Comparison of ENCODE assay signal across 13 cellular contexts in genomic region chr22:24550028-24550901, GRCh38. TPM values are rescaled to one million over a fixed set of nuclear protein-coding genes. Genes with fewer than 3 reads are reported as not detected.
DNase-seq lines count a peak whose midpoint lies in the region; ATAC-seq, FAIRE-seq and TF ChIP-seq lines count a peak whose summit lies in the region.
"Had no signal": no experiment of that assay in that cellular context is flagged by ENCODE, and none has a peak within 500 bp of the region (broad histone marks: within the 10 kb centered on the region; RNA-seq: fewer than 3 reads in every experiment).

No MANE protein-coding gene starts in this region.

- FAIRE-seq in A549 (lab: Jason Lieb, UNC): no peak
- FAIRE-seq: bronchial epithelial cell, GM12892 had no signal

- CTCF ChIA-PET in A549 (lab: Yijun Ruan, JAX): interaction anchor here (0.9 to 1.4 kb wide), 2 partner anchors 8 to 25 kb away, joined by 3 to 4 read pairs; no protein-coding TSS in a partner anchor

- no peak for TF ChIP-seq POLR2A in A549 (IDR thresholded peaks at IDR 0.05; ENCODE audit: low read length)
- TF ChIP-seq POLR2A in lower leg skin (IDR thresholded peaks at IDR 0.05): no peak

- POLR2A ChIA-PET in A549 (lab: Yijun Ruan, JAX): no interaction called here

- intact Hi-C loops in activated T-helper 1 cell treated with anti-CD3 and anti-CD28 coated beads, Interleukin-12 subunit alpha, Interleukin-12 subunit beta, Interleukin-2, Interleukin-4 antibody, amounts not matched to agents 30 ng/mL and 10 ng/mL and 1 ng/mL, durations not matched to agents 14 hours and 24 hours and 36 hours (cut with micrococcal nuclease): loop anchor here (10.0 kb wide), 1 partner anchor 205 kb away; no protein-coding TSS in a partner anchor
- intact Hi-C loops in lower leg skin (cut with DNase I; ENCODE audit: low total_unique reads): no loop called here

- peak in 1 of 2 experiments; percentile 65 for DNase-seq in A549 (ENCODE audit: low read depth in 1 of 2, low spot score in 1 of 2)
- no peak for DNase-seq in HFFc6
- no peak for DNase-seq in activated T-helper 1 cell treated with anti-CD3 and anti-CD28 coated beads, Interleukin-12 subunit alpha, Interleukin-12 subunit beta, Interleukin-2, Interleukin-4 antibody, amounts not matched to agents 30 ng/mL and 10 ng/mL and 1 ng/mL, durations not matched to agents 14 hours and 24 hours and 36 hours (ENCODE audit: low spot score)
- no peak for DNase-seq in memory B cell (ENCODE audit: low spot score in 2 of 2)
- DNase-seq in GM03348 (ENCODE audit: low spot score): no peak
- no peak for DNase-seq in lower leg skin (ENCODE audit: low spot score in 2 of 2)
- DNase-seq in glutamatergic neuron: no peak
- DNase-seq: CD8-positive, alpha-beta memory T cell; NCI-H345; SJCRH30 had no signal

- H3K27me3 Mint-ChIP-seq in HFFc6 (ENCODE audit: insufficient read depth) (no peaks in the 10 kb centered on the region; the same call in 1 of the 2 replicates), memory B cell (no peaks in the 10 kb centered on the region), glutamatergic neuron (ENCODE audit: unreplicated experiment) (peaks cover 8% of the 10 kb centered on the region)
- H3K27me3 Mint-ChIP-seq in activated T-helper 1 cell treated with anti-CD3 and anti-CD28 coated beads, Interleukin-12 subunit alpha, Interleukin-12 subunit beta, Interleukin-2, Interleukin-4 antibody, amounts not matched to agents 30 ng/mL and 10 ng/mL and 1 ng/mL, durations not matched to agents 14 hours and 24 hours and 36 hours (ENCODE audit: insufficient read depth): no peaks in the 10 kb centered on the region
- H3K27me3 Mint-ChIP-seq: CD8-positive, alpha-beta memory T cell had no signal

- H3K27ac Mint-ChIP-seq in HFFc6 (peak overlapping the region; percentile 45; the same call in 1 of the 2 replicates), memory B cell (peak overlapping the region; percentile 91), glutamatergic neuron (ENCODE audit: unreplicated experiment) (no peak overlapping the region)
- H3K27ac Mint-ChIP-seq in activated T-helper 1 cell treated with anti-CD3 and anti-CD28 coated beads, Interleukin-12 subunit alpha, Interleukin-12 subunit beta, Interleukin-2, Interleukin-4 antibody, amounts not matched to agents 30 ng/mL and 10 ng/mL and 1 ng/mL, durations not matched to agents 14 hours and 24 hours and 36 hours: peak overlapping the region; percentile 23

- H3K9me3 Mint-ChIP-seq in HFFc6 (no peaks in the 10 kb centered on the region), memory B cell (no peaks in the 10 kb centered on the region), glutamatergic neuron (ENCODE audit: unreplicated experiment) (peaks cover 7% of the 10 kb centered on the region)
- no peaks in the 10 kb centered on the region for H3K9me3 Mint-ChIP-seq in activated T-helper 1 cell treated with anti-CD3 and anti-CD28 coated beads, Interleukin-12 subunit alpha, Interleukin-12 subunit beta, Interleukin-2, Interleukin-4 antibody, amounts not matched to agents 30 ng/mL and 10 ng/mL and 1 ng/mL, durations not matched to agents 14 hours and 24 hours and 36 hours
- H3K9me3 Mint-ChIP-seq: CD8-positive, alpha-beta memory T cell had no signal

- peaks cover 40% of the 10 kb centered on the region for H3K4me1 ChIP-seq in A549

- H3K36me3 Mint-ChIP-seq in HFFc6 (ENCODE audit: low read depth) (peaks cover 25% of the 10 kb centered on the region), memory B cell (peaks cover 31% of the 10 kb centered on the region), glutamatergic neuron (ENCODE audit: unreplicated experiment) (no peaks in the 10 kb centered on the region)
- peaks cover 30% of the 10 kb centered on the region for H3K36me3 Mint-ChIP-seq in activated T-helper 1 cell treated with anti-CD3 and anti-CD28 coated beads, Interleukin-12 subunit alpha, Interleukin-12 subunit beta, Interleukin-2, Interleukin-4 antibody, amounts not matched to agents 30 ng/mL and 10 ng/mL and 1 ng/mL, durations not matched to agents 14 hours and 24 hours and 36 hours (ENCODE audit: low read depth)

- TF ChIP-seq CTCF in A549 (IDR thresholded peaks at IDR 0.05): no peak
- TF ChIP-seq CTCF in HFFc6 (IDR thresholded peaks at IDR 0.05): no peak
- no peak for TF ChIP-seq CTCF in lower leg skin (IDR thresholded peaks at IDR 0.05)
- TF ChIP-seq CTCF in glutamatergic neuron (IDR thresholded peaks at IDR 0.05; ENCODE audit: partially characterized antibody, unreplicated experiment): no peak

- peak overlapping the region; percentile 73 to 76; a peak in 5 of 6 replicates for H3K27ac ChIP-seq in A549
- H3K27ac ChIP-seq: SJCRH30 had no signal

- 43% methylated on average over 8 of the region's 8 CpGs for WGBS in A549 (ENCODE audit: missing lambda C conversion rate)
- WGBS in lower leg skin, 2 donors: 82% methylated on average over 8 of the region's 8 CpGs

- H3K4me3 ChIP-seq in A549 (no peak overlapping the region), lower leg skin (ENCODE audit: low read depth, poor library complexity, severe bottlenecking) (no peak overlapping the region)
- H3K4me3 ChIP-seq: SJCRH30 had no signal

- no peaks in the 10 kb centered on the region for H3K9me3 ChIP-seq in A549
- H3K9me3 ChIP-seq: SJCRH30 had no signal

- H3K4me3 Mint-ChIP-seq in HFFc6 (no peak overlapping the region), memory B cell (peak overlapping the region; percentile 63), glutamatergic neuron (ENCODE audit: unreplicated experiment) (no peak overlapping the region)
- no peak overlapping the region for H3K4me3 Mint-ChIP-seq in activated T-helper 1 cell treated with anti-CD3 and anti-CD28 coated beads, Interleukin-12 subunit alpha, Interleukin-12 subunit beta, Interleukin-2, Interleukin-4 antibody, amounts not matched to agents 30 ng/mL and 10 ng/mL and 1 ng/mL, durations not matched to agents 14 hours and 24 hours and 36 hours

- TF ChIP-seq EP300 in A549 (IDR thresholded peaks at IDR 0.05): no peak

- peak; percentile 26 to 29; a peak in 2 of 6 replicates for ATAC-seq in A549
- ATAC-seq in memory B cell (ENCODE audit: low read depth): no peak
- no peak for ATAC-seq in GM18868 (IDR thresholded peaks at IDR 0.05; ENCODE audit: unreplicated experiment)

- peak overlapping the region; percentile 64 for H3K4me2 ChIP-seq in A549

- TF ChIP-seq RAD21 in A549 (conservative IDR thresholded peaks at IDR 0.05 in 1 of 2, IDR thresholded peaks at IDR 0.05 in 1 of 2): no peak

- H3K4me1 Mint-ChIP-seq in HFFc6 (ENCODE audit: low read depth) (peaks cover 36% of the 10 kb centered on the region), memory B cell (peaks cover 44% of the 10 kb centered on the region), glutamatergic neuron (ENCODE audit: low read depth, unreplicated experiment) (peaks cover 12% of the 10 kb centered on the region)
- peaks cover 29% of the 10 kb centered on the region for H3K4me1 Mint-ChIP-seq in activated T-helper 1 cell treated with anti-CD3 and anti-CD28 coated beads, Interleukin-12 subunit alpha, Interleukin-12 subunit beta, Interleukin-2, Interleukin-4 antibody, amounts not matched to agents 30 ng/mL and 10 ng/mL and 1 ng/mL, durations not matched to agents 14 hours and 24 hours and 36 hours (ENCODE audit: low read depth)

RNA-seq across cellular contexts. Expression of gene GUCD1, which starts 4.7 kb away (rescaled TPM):
- polyA plus RNA-seq in A549 (2011; rRNA removed) (37.1 and 48.2 TPM in 2 replicates), A549 (2017; fragmentation: RNase III; extraction: RNeasy Plus Mini Kit Qiagen cat#74134 plus additional on column Dnase treatment) (37.7 to 43.8 TPM (median 43.5 TPM) in 3 replicates)
- 61.5 and 76.8 TPM in 2 replicates for polyA plus RNA-seq in A549 (2012; cell fraction: cytosol; rRNA removed)
- 61.6 and 75.0 TPM in 2 replicates for polyA plus RNA-seq in A549 (2012; cell fraction: nucleus; rRNA removed)
- 78.9 and 81.9 TPM in 2 replicates for polyA minus RNA-seq in A549 (2011; rRNA and poly(A)+ RNA removed)
- total RNA-seq in HFFc6 (2021; fragmentation: NEBNext Ultra II Directional; extraction: Animal tissue kit (Norgen Biotek cat#: 25700)): 10 to 100 TPM; 82.4 to 99.5 (median 89.0) TPM
- 117 and 123 TPM in 2 replicates for total RNA-seq in activated T-helper 1 cell treated with anti-CD3 and anti-CD28 coated beads, Interleukin-12 subunit alpha, Interleukin-12 subunit beta, Interleukin-2, Interleukin-4 antibody, amounts not matched to agents 30 ng/mL and 10 ng/mL and 1 ng/mL, durations not matched to agents 14 hours and 24 hours and 36 hours
- total RNA-seq in lower leg skin (100 to 1,000 TPM in 1 of 4 donors, 10 to 100 TPM in 3; 67.0 to 124 (median 95.9) TPM), glutamatergic neuron (ENCODE audit: unreplicated experiment) (64.9 TPM)

RNA-seq across cellular contexts. Expression of gene SNRPD3, which starts 5.5 kb away (rescaled TPM):
- 157 and 212 TPM in 2 replicates for polyA plus RNA-seq in A549 (2011; rRNA removed)
- polyA plus RNA-seq in A549 (2012; cell fraction: cytosol; rRNA removed): 193 and 202 TPM in 2 replicates
- polyA plus RNA-seq in A549 (2012; cell fraction: nucleus; rRNA removed): 86.5 and 137 TPM in 2 replicates
- polyA plus RNA-seq in A549 (2017; fragmentation: RNase III; extraction: RNeasy Plus Mini Kit Qiagen cat#74134 plus additional on column Dnase treatment): 334 to 372 TPM (median 344 TPM) in 3 replicates
- polyA minus RNA-seq in A549 (2011; rRNA and poly(A)+ RNA removed): 123 and 187 TPM in 2 replicates
- 100 to 1,000 TPM in 5 of 6 experiments, 10 to 100 TPM in 1; 98.9 to 108 (median 104) TPM for total RNA-seq in HFFc6 (2021; fragmentation: NEBNext Ultra II Directional; extraction: Animal tissue kit (Norgen Biotek cat#: 25700))
- total RNA-seq in activated T-helper 1 cell treated with anti-CD3 and anti-CD28 coated beads, Interleukin-12 subunit alpha, Interleukin-12 subunit beta, Interleukin-2, Interleukin-4 antibody, amounts not matched to agents 30 ng/mL and 10 ng/mL and 1 ng/mL, durations not matched to agents 14 hours and 24 hours and 36 hours: 155 and 158 TPM in 2 replicates
- total RNA-seq in lower leg skin: 100 to 1,000 TPM; 108 to 134 (median 116) TPM
- 86.7 TPM for total RNA-seq in glutamatergic neuron (ENCODE audit: unreplicated experiment)

RNA-seq across cellular contexts. Expression of gene LRRC75B, which starts 42.6 kb away (rescaled TPM):
- polyA plus RNA-seq in A549 (2011; rRNA removed) (5.3 and 6.2 TPM in 2 replicates), A549 (2017; fragmentation: RNase III; extraction: RNeasy Plus Mini Kit Qiagen cat#74134 plus additional on column Dnase treatment) (5.5 to 8.3 TPM (median 7.1 TPM) in 3 replicates)
- polyA plus RNA-seq in A549 (2012; cell fraction: cytosol; rRNA removed): 9.7 and 13.7 TPM in 2 replicates
- polyA plus RNA-seq in A549 (2012; cell fraction: nucleus; rRNA removed): 40.9 and 50.7 TPM in 2 replicates
- polyA minus RNA-seq in A549 (2011; rRNA and poly(A)+ RNA removed): 5.1 and 7.3 TPM in 2 replicates
- 1 to 10 TPM in 3 of 6 experiments, under 1 TPM in 3; 0.87 to 1.6 (median 1.0) TPM for total RNA-seq in HFFc6 (2021; fragmentation: NEBNext Ultra II Directional; extraction: Animal tissue kit (Norgen Biotek cat#: 25700))
- total RNA-seq in activated T-helper 1 cell treated with anti-CD3 and anti-CD28 coated beads, Interleukin-12 subunit alpha, Interleukin-12 subunit beta, Interleukin-2, Interleukin-4 antibody, amounts not matched to agents 30 ng/mL and 10 ng/mL and 1 ng/mL, durations not matched to agents 14 hours and 24 hours and 36 hours: 2.4 and 2.8 TPM in 2 replicates
- total RNA-seq in lower leg skin (10 to 100 TPM; 12.5 to 19.2 (median 16.5) TPM), glutamatergic neuron (ENCODE audit: unreplicated experiment) (63.6 TPM)
- polyA plus RNA-seq: CD8-positive, alpha-beta memory T cell had no signal

RNA-seq across cellular contexts. Expression of gene GGT1, which starts 52.7 kb away (rescaled TPM):
- polyA plus RNA-seq in A549 (2011; rRNA removed) (50.1 and 51.5 TPM in 2 replicates), A549 (2017; fragmentation: RNase III; extraction: RNeasy Plus Mini Kit Qiagen cat#74134 plus additional on column Dnase treatment) (102 to 125 TPM (median 118 TPM) in 3 replicates)
- 89.3 and 113 TPM in 2 replicates for polyA plus RNA-seq in A549 (2012; cell fraction: cytosol; rRNA removed)
- 325 and 377 TPM in 2 replicates for polyA plus RNA-seq in A549 (2012; cell fraction: nucleus; rRNA removed)
- 43.4 and 61.4 TPM in 2 replicates for polyA minus RNA-seq in A549 (2011; rRNA and poly(A)+ RNA removed)
- 1 to 10 TPM in 5 of 6 experiments, under 1 TPM in 1; 0.89 to 2.8 (median 1.4) TPM for total RNA-seq in HFFc6 (2021; fragmentation: NEBNext Ultra II Directional; extraction: Animal tissue kit (Norgen Biotek cat#: 25700))
- total RNA-seq in activated T-helper 1 cell treated with anti-CD3 and anti-CD28 coated beads, Interleukin-12 subunit alpha, Interleukin-12 subunit beta, Interleukin-2, Interleukin-4 antibody, amounts not matched to agents 30 ng/mL and 10 ng/mL and 1 ng/mL, durations not matched to agents 14 hours and 24 hours and 36 hours: 52.6 and 61.0 TPM in 2 replicates
- total RNA-seq in lower leg skin (1 to 10 TPM; 1.5 to 6.9 (median 4.2) TPM), glutamatergic neuron (ENCODE audit: unreplicated experiment) (3.1 TPM)

RNA-seq across cellular contexts. Expression of gene UPB1, which starts 55.1 kb away (rescaled TPM):
- 0.05 TPM in 1 of 2 replicates, not detected in the other for polyA plus RNA-seq in A549 (2011; rRNA removed)
- polyA plus RNA-seq in A549 (2012; cell fraction: cytosol; rRNA removed): 0.01 TPM in 1 of 2 replicates, not detected in the other
- 0.02 TPM in 1 of 2 replicates, not detected in the other for polyA plus RNA-seq in A549 (2012; cell fraction: nucleus; rRNA removed)
- polyA plus RNA-seq in A549 (2017; fragmentation: RNase III; extraction: RNeasy Plus Mini Kit Qiagen cat#74134 plus additional on column Dnase treatment): 0.04 to 0.07 TPM (median 0.04 TPM) in 3 replicates
- polyA minus RNA-seq in A549 (2011; rRNA and poly(A)+ RNA removed): not detected in 2 replicates
- under 1 TPM in 4 of 6 experiments, not detected in 2; 0.07 to 0.14 (median 0.12) TPM for total RNA-seq in HFFc6 (2021; fragmentation: NEBNext Ultra II Directional; extraction: Animal tissue kit (Norgen Biotek cat#: 25700))
- 0.21 and 0.27 TPM in 2 replicates for total RNA-seq in activated T-helper 1 cell treated with anti-CD3 and anti-CD28 coated beads, Interleukin-12 subunit alpha, Interleukin-12 subunit beta, Interleukin-2, Interleukin-4 antibody, amounts not matched to agents 30 ng/mL and 10 ng/mL and 1 ng/mL, durations not matched to agents 14 hours and 24 hours and 36 hours
- total RNA-seq in lower leg skin: 1 to 10 TPM in 3 of 4 donors, under 1 TPM in 1; 0.99 to 2.1 (median 1.9) TPM
- 0.37 TPM for total RNA-seq in glutamatergic neuron (ENCODE audit: unreplicated experiment)
- total RNA-seq: bronchial epithelial cell; CD8-positive, alpha-beta memory T cell had no signal

Comparison
In these comparisons a context has a peak if more than half of its experiments do, and no peak if none do; other contexts are left out.
1. ATAC-seq: peak in A549 (2 of 2); none in memory B cell (single experiment) and GM18868 (single experiment).